In the genomic region with DNA sequence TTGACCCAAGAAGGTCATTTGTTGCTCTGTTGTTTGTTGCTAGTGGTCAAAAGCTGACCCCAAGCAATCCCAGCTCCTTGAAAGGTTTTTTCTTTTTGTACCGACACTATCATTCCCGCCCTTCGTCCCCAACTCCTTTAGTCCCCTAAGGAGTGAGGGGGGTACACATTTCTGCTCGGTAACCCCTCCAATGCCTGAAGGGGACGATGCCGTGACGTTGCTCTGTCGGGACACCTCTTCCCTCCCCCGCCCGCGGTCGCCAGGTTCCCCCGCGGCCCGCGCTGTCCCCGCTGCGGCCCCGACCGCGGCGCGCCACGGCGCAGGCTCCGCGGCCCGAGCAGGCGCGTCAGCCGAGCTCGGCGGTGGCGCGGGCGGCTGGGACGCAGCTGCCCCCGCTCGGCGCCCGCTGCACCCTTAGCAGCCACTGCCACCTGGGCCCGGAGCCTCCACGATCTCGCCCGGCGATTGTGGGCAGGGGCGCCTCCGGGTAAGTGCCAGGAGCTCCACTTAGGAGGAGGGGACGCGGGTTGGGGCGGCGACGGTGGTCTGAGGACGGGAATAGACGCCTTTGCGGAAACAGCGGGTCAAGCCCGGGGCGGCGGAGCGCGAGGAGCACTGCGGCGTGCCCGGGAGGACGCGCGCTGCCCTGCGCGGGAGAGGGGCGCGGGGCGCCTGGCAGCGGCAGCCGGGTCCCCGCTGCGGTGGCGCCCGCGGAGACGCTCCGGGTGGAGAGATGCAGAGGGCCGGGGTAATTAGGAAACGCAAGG, we compare ENCODE assay signal across 8 cellular contexts. TPM values are rescaled to one million over a fixed set of nuclear protein-coding genes. Genes with fewer than 3 reads are reported as not detected.
DNase-seq lines count a peak whose midpoint lies in the region; ATAC-seq and TF ChIP-seq lines count a peak whose summit lies in the region.

A gene (plus strand): TSS at position 340 of the 767 bp plus-strand sequence. CDS start 1,875 bp downstream, outside the sequence.

- in situ Hi-C loops in HAP-1 (cut with MboI; ENCODE audit: low sequenced_read_pairs), result no loop called here

- no peak within 1 kb of the TSS for H3K4me3 Mint-ChIP-seq in naive thymus-derived CD8-positive, alpha-beta T cell

- H3K9me3 Mint-ChIP-seq in naive thymus-derived CD8-positive, alpha-beta T cell, result peaks cover 0 to 13% (median 3%) of the 10 kb centered on the region in 9 donors

- H3K27ac Mint-ChIP-seq in naive thymus-derived CD8-positive, alpha-beta T cell, result no peak within 1 kb of the TSS

- H3K4me3 ChIP-seq in HAP-1 (peak within 1 kb of the TSS; percentile 54), neuron (ENCODE audit: low read length) (peak within 1 kb of the TSS; percentile 59)

- DNase-seq in HAP-1 (ENCODE audit: low spot score in 2 of 2), result peak in 1 of 2 experiments; percentile 63
- DNase-seq in SK-N-DZ (ENCODE audit: low spot score), result peak; percentile 3
- peak in 1 of 2 donors; percentile 9 for DNase-seq in foreskin keratinocyte
- no peak for DNase-seq in activated CD4-positive, CD25-positive, alpha-beta regulatory T cell (lab: John Stamatoyannopoulos, UW)
- DNase-seq in ureter (ENCODE audit: low spot score), result no peak
- no peak for DNase-seq in naive thymus-derived CD8-positive, alpha-beta T cell

- no peaks in the 10 kb centered on the region for H3K27me3 ChIP-seq in HAP-1 (ENCODE audit: low read depth)
- no peaks in the 10 kb centered on the region for H3K27me3 ChIP-seq in foreskin keratinocyte
- no peaks in the 10 kb centered on the region for H3K27me3 ChIP-seq in neuron (ENCODE audit: insufficient read depth, low read length)

- no peak for TF ChIP-seq CTCF in foreskin keratinocyte (conservative IDR thresholded peaks at IDR 0.05)

- H3K4me1 ChIP-seq in HAP-1 (peaks cover 7% of the 10 kb centered on the region; the same call in 1 of the 2 replicates), foreskin keratinocyte (peaks cover 9% of the 10 kb centered on the region), neuron (ENCODE audit: insufficient read depth, low read length) (peaks cover 12% of the 10 kb centered on the region)

- peak; percentile 86 for ATAC-seq in foreskin keratinocyte
- no peak for ATAC-seq in esophagus mucosa
- no peak for ATAC-seq in naive thymus-derived CD8-positive, alpha-beta T cell

- no peaks in the 10 kb centered on the region for H3K9me3 ChIP-seq in HAP-1
- H3K9me3 ChIP-seq in neuron (ENCODE audit: low read length), result no peaks in the 10 kb centered on the region

- H2AFZ ChIP-seq in neuron (ENCODE audit: low read depth, low read length), result peak within 1 kb of the TSS; percentile 87

- H3K36me3 ChIP-seq in HAP-1 (replicated peaks) (peaks cover 2% of the 10 kb centered on the region; the same call in 1 of the 2 replicates), neuron (ENCODE audit: insufficient read depth, low read length) (no peaks in the 10 kb centered on the region)

- H3K36me3 Mint-ChIP-seq in naive thymus-derived CD8-positive, alpha-beta T cell, result peaks cover 0 to 2% (median 0%) of the 10 kb centered on the region in 3 donors

- peaks cover 9 to 36% (median 22%) of the 10 kb centered on the region in 5 donors for H3K27me3 Mint-ChIP-seq in naive thymus-derived CD8-positive, alpha-beta T cell

- no peak within 1 kb of the TSS for H3K27ac ChIP-seq in foreskin keratinocyte

- peaks cover 0 to 2% (median 0%) of the 10 kb centered on the region in 4 donors for H3K4me1 Mint-ChIP-seq in naive thymus-derived CD8-positive, alpha-beta T cell

- POLR2A ChIA-PET in naive thymus-derived CD8-positive, alpha-beta T cell (lab: Charles Lee), result no interaction called here

RNA-seq across cellular contexts. Expression of the gene that starts here (rescaled TPM):
- 0.46 and 1.1 TPM in 2 replicates for polyA plus RNA-seq in SK-N-DZ (2014; cell fraction: cytosol; rRNA removed)
- polyA plus RNA-seq in SK-N-DZ (2014; cell fraction: nucleus; rRNA removed), result 2.7 and 3.4 TPM in 2 replicates
- 1.1 and 1.2 TPM in 2 replicates for total RNA-seq in foreskin keratinocyte
- polyA plus RNA-seq in foreskin keratinocyte, result 0.41 and 0.77 TPM in 2 replicates
- not detected for total RNA-seq in esophagus mucosa
- total RNA-seq in ureter, result 2.4 TPM
- total RNA-seq in naive thymus-derived CD8-positive, alpha-beta T cell, result not detected
- polyA plus RNA-seq in naive thymus-derived CD8-positive, alpha-beta T cell, result not detected
